Comparison of ENCODE assay signal across 8 cellular contexts in the genomic region with DNA sequence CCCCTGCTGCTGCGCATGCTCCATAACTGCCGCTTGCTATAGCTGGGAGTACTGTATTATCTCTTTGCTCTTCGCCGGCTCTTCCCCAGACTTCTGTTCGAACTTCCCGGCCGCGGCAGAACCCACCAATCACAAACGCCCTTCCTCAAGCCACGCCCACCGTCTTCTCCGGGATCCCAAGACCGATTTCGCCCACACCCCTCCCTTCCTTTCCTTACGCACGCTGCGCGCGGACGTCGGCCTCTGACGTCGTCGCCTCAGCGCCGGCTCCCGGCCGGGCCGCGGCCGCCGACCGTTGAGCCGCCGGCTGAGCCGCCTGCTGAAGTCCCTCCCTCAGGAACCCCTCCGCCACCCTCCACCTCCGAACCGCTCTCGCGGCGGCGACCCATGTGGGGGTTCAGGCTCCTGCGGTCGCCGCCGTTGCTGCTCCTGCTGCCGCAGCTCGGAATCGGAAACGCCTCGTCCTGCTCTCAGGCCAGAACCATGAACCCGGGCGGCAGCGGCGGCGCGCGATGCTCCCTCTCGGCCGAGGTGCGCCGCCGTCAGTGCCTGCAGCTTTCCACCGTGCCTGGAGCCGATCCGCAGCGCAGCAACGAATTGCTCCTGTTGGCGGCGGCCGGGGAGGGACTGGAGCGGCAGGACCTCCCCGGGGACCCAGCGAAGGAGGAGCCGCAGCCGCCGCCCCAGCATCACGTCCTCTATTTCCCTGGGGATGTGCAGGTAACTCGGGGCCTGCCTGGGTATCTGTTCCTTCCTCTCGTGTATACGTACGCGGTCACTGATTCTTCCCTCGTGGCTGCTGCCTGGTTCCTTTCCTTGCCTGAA. TPM values are rescaled to one million over a fixed set of nuclear protein-coding genes. Genes with fewer than 3 reads are reported as not detected.
A peak's percentile ranks its signal among the peaks of the same experiment; 100 is the strongest.
DNase-seq lines count a peak whose midpoint lies in the region; ATAC-seq lines count a peak whose summit lies in the region.

A gene with protein sequence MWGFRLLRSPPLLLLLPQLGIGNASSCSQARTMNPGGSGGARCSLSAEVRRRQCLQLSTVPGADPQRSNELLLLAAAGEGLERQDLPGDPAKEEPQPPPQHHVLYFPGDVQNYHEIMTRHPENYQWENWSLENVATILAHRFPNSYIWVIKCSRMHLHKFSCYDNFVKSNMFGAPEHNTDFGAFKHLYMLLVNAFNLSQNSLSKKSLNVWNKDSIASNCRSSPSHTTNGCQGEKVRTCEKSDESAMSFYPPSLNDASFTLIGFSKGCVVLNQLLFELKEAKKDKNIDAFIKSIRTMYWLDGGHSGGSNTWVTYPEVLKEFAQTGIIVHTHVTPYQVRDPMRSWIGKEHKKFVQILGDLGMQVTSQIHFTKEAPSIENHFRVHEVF (plus strand): TSS at position 242 of the 825 bp plus-strand sequence. CDS start 146 bp downstream, at position 388.

- peak within 1 kb of the TSS; percentile 60 to 84 for H3K4ac ChIP-seq in mesenchymal stem cell (ENCODE audit: low read depth in 1 of 2, low read length in 2 of 2)

- no peaks in the 10 kb centered on the region for H3K79me1 ChIP-seq in mesenchymal stem cell (replicated peaks; ENCODE audit: low read length, poor library complexity, severe bottlenecking)

- peak within 1 kb of the TSS; percentile 89 for H2BK120ac ChIP-seq in mesenchymal stem cell (ENCODE audit: low read depth, low read length)

- peak within 1 kb of the TSS in 1 of 2 experiments; percentile 29 for H2BK12ac ChIP-seq in mesenchymal stem cell (ENCODE audit: low read length in 2 of 2)

- peak within 1 kb of the TSS; percentile 96 to 97 for H3K18ac ChIP-seq in mesenchymal stem cell (ENCODE audit: low read depth in 1 of 2, low read length in 2 of 2)

- peak within 1 kb of the TSS in 1 of 2 experiments; percentile 73 for H3K14ac ChIP-seq in mesenchymal stem cell (ENCODE audit: low read length in 2 of 2)

- no peaks in the 10 kb centered on the region for H3K36me3 ChIP-seq in endocrine pancreas (ENCODE audit: control insufficient read depth, insufficient read depth, low read length)
- peaks cover 0 to 9% of the 10 kb centered on the region in 2 experiments for H3K36me3 ChIP-seq in mesenchymal stem cell (ENCODE audit: control insufficient read depth in 1 of 2, insufficient read depth in 2 of 2, low read depth in 1 of 2, low read length in 2 of 2)

- no peaks in the 10 kb centered on the region for H3K27me3 ChIP-seq in endocrine pancreas (ENCODE audit: control insufficient read depth, insufficient read depth, low read length)
- H3K27me3 ChIP-seq in mesenchymal stem cell (ENCODE audit: control insufficient read depth in 1 of 2, insufficient read depth in 1 of 2, low read length in 2 of 2): no peaks in the 10 kb centered on the region

- H3K9ac ChIP-seq in endocrine pancreas (ENCODE audit: control insufficient read depth, insufficient read depth, low read length) (peak within 1 kb of the TSS; percentile 99), mesenchymal stem cell (ENCODE audit: low read length) (peak within 1 kb of the TSS; percentile 97)

- H3K4me1 ChIP-seq in endocrine pancreas (ENCODE audit: control insufficient read depth, insufficient read depth, low read length): peaks cover 16% of the 10 kb centered on the region
- H3K4me1 ChIP-seq in mesenchymal stem cell (ENCODE audit: control insufficient read depth, insufficient read depth, low read depth, low read length): peaks cover 2% of the 10 kb centered on the region

- H4K91ac ChIP-seq in mesenchymal stem cell (ENCODE audit: low read length): peak within 1 kb of the TSS; percentile 96

- H2AFZ ChIP-seq in mesenchymal stem cell (ENCODE audit: low read depth, low read length): peak within 1 kb of the TSS; percentile 96

- peak within 1 kb of the TSS; percentile 89 for H3K4me2 ChIP-seq in mesenchymal stem cell (ENCODE audit: low read length, poor library complexity, severe bottlenecking)

- ATAC-seq in GM21360 (IDR thresholded peaks at IDR 0.05; ENCODE audit: unreplicated experiment): peak; percentile 89

- peak within 1 kb of the TSS; percentile 99 for H4K8ac ChIP-seq in mesenchymal stem cell (ENCODE audit: low read length)

- H3K9me3 ChIP-seq in endocrine pancreas (ENCODE audit: control insufficient read depth, low read length): no peaks in the 10 kb centered on the region
- no peaks in the 10 kb centered on the region for H3K9me3 ChIP-seq in mesenchymal stem cell (ENCODE audit: control insufficient read depth, low read length)

- WGBS in mesenchymal stem cell: under 1% methylated on average over 79 of the region's 85 CpGs

- H2AK5ac ChIP-seq in mesenchymal stem cell (ENCODE audit: low read length, severe bottlenecking): no peak within 1 kb of the TSS

- H3K4me3 ChIP-seq in endocrine pancreas (ENCODE audit: control insufficient read depth, insufficient read depth, low read length) (peak within 1 kb of the TSS; percentile 99), mesenchymal stem cell (ENCODE audit: insufficient read depth in 1 of 2, low read depth in 1 of 2, low read length in 2 of 2) (peak within 1 kb of the TSS; percentile 95 to 97)

- peak within 1 kb of the TSS; percentile 95 to 98 for H3K23ac ChIP-seq in mesenchymal stem cell (ENCODE audit: low read length in 2 of 2)

- peak within 1 kb of the TSS; percentile 82 for H3K27ac ChIP-seq in mesenchymal stem cell (ENCODE audit: low read length, poor library complexity, severe bottlenecking)

- DNase-seq in COLO668 (lab: John Stamatoyannopoulos, UW; ENCODE audit: unreplicated experiment) (peak; percentile 97), HT1080 (ENCODE audit: low read depth) (peak; percentile 99), NOMO-1 treated with DMSO at 0.1 percent for 48 hours (lab: John Stamatoyannopoulos, UW; ENCODE audit: unreplicated experiment) (peak; percentile 96), mesenchymal stem cell (peak; percentile 96)
- DNase-seq in activated CD8-positive, alpha-beta memory T cell treated with anti-CD3 and anti-CD28 coated beads for 48 hours (ENCODE audit: low read depth in 2 of 3, low spot score in 2 of 3): peak; percentile 81 to 89 (median 85)
- DNase-seq in stimulated activated CD8-positive, alpha-beta memory T cell treated with anti-CD3 and anti-CD28 coated beads, Interleukin-12 subunit alpha, Interleukin-12 subunit beta, amount 100 ng/mL, for 4 hours (ENCODE audit: low read depth): peak; percentile 83

- no peak within 1 kb of the TSS for H2BK15ac ChIP-seq in mesenchymal stem cell (ENCODE audit: low read depth, poor library complexity, severe bottlenecking)

- peak within 1 kb of the TSS; percentile 85 for H2BK5ac ChIP-seq in mesenchymal stem cell (ENCODE audit: low read depth, low read length, poor library complexity, severe bottlenecking)

RNA-seq across cellular contexts. Expression of the gene that starts here (rescaled TPM):
- total RNA-seq in HT1080 (2014; rRNA removed; shearing (Covaris generic)): 10.7 and 17.4 TPM in 2 replicates
- polyA plus RNA-seq in HT1080 (2015; cell fraction: cytosol; rRNA removed): 14.6 and 17.1 TPM in 2 replicates
- polyA plus RNA-seq in HT1080 (2015; cell fraction: nucleus; rRNA removed): 7.7 and 8.0 TPM in 2 replicates
- polyA plus RNA-seq in mesenchymal stem cell (2013, experiment 1 of 2): 5.9 TPM
- 6.2 TPM for polyA plus RNA-seq in mesenchymal stem cell (2013, experiment 2 of 2)

Comparison
In these comparisons a context has a peak if more than half of its experiments do, and no peak if none do; other contexts are left out.
1. Peak in every context shown above with its lines: DNase-seq, ATAC-seq, H3K4me3 ChIP-seq and H3K27ac ChIP-seq.